1 cellular context compared by ENCODE assay signal in the genomic region with DNA sequence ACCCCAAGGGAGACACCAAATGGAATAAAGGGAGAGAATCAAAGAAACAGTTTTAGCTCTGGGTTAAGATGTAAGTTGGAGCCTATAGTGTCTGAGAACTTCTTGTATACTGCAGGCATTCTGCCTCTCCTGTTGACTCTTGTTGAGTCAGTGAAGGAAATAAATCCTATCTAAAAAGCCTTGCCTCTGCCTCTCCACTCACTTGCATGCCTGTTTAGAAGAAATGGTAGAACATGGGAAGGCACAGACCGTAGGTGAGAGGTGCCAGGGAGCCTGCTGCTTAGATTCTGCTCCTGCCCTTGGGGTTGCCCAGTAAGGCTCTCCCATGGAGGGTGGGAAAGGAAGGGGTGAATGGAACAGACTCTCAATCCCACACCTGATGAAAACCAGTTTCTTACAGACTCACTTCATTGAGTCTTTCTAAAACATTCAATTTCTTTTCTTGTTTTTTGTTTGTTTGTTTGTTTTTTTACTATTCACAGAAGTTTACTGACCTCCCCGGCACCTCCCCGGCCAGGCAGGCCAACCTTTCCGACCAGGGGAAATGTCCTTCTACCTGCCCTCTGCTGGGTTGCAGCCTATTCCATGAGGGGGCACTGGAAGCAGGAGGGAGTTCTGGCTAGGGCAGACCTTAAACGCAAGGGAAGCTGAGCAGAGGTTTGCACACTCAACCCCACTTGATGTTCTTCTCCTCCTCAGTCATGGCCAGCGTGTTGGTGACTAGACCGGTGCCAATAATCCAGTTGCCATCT.
A peak's percentile ranks its signal among the peaks of the same experiment; 100 is the strongest.
TF ChIP-seq lines count a peak whose summit lies in the region.

No MANE protein-coding gene starts in this region.

TF ChIP-seq in K562, 482 proteins besides CTCF, POLR2A, EP300 and RAD21 (continued from another document):
- 0 out of 2 replicates have a peak, but pooled peaks have one; percentile 9 for TF ChIP-seq SUPT5H (IDR thresholded peaks at IDR 0.05)
- TF ChIP-seq, protein P1, sequence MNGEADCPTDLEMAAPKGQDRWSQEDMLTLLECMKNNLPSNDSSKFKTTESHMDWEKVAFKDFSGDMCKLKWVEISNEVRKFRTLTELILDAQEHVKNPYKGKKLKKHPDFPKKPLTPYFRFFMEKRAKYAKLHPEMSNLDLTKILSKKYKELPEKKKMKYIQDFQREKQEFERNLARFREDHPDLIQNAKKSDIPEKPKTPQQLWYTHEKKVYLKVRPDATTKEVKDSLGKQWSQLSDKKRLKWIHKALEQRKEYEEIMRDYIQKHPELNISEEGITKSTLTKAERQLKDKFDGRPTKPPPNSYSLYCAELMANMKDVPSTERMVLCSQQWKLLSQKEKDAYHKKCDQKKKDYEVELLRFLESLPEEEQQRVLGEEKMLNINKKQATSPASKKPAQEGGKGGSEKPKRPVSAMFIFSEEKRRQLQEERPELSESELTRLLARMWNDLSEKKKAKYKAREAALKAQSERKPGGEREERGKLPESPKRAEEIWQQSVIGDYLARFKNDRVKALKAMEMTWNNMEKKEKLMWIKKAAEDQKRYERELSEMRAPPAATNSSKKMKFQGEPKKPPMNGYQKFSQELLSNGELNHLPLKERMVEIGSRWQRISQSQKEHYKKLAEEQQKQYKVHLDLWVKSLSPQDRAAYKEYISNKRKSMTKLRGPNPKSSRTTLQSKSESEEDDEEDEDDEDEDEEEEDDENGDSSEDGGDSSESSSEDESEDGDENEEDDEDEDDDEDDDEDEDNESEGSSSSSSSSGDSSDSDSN (IDR thresholded peaks at IDR 0.05; ENCODE audit: borderline replicate concordance in 1 of 2, low read depth in 2 of 2, low read length in 2 of 2) = no peak
- TF ChIP-seq ZBED1 (IDR thresholded peaks at IDR 0.05) = peak; percentile 18; the same call in 1 of the 2 replicates
- TF ChIP-seq, protein P2, sequence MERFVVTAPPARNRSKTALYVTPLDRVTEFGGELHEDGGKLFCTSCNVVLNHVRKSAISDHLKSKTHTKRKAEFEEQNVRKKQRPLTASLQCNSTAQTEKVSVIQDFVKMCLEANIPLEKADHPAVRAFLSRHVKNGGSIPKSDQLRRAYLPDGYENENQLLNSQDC (CRISPR knock-in tag; IDR thresholded peaks at IDR 0.05) = peak; percentile 70
